Comparison of ENCODE assay signal across 1 cellular context in the genomic region with DNA sequence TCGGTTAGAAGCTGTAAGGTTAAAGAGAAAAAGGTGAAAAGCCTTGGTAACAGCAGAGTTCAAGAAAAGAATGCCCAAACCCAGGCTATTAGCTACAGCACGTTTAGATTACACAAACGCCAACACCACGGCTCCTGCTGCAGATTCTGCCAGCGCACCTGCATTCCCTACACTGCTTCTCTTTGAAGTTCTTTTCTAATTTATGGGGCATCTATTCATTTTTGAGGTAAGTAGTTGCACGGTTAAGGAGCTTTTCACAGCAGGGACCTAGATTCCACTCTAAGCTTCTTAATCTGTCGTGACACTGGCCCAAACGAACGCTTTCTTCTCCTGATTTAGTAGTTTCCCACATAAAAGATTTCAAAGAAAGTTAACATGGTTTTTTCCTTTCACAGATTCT.
TF ChIP-seq lines count a peak whose summit lies in the region.

No MANE protein-coding gene starts in this region.

TF ChIP-seq in GM23338, 12 proteins besides CTCF, POLR2A, EP300 and RAD21 (continued from another document):
- no peak for TF ChIP-seq ZNF462 (CRISPR knock-in tag; IDR thresholded peaks at IDR 0.05)
- no peak for TF ChIP-seq ETS1 (IDR thresholded peaks at IDR 0.05)
- no peak for TF ChIP-seq STAT1 (IDR thresholded peaks at IDR 0.05; ENCODE audit: unreplicated experiment)
- TF ChIP-seq REST (IDR thresholded peaks at IDR 0.05; ENCODE audit: unreplicated experiment): no peak
- TF ChIP-seq CREB1 (CRISPR knock-in tag; IDR thresholded peaks at IDR 0.05; ENCODE audit: low read depth): no peak
- TF ChIP-seq POLR2AphosphoS5 (IDR thresholded peaks at IDR 0.05; ENCODE audit: low read depth): no peak
- no peak for TF ChIP-seq EZH2phosphoT487 (IDR thresholded peaks at IDR 0.05; ENCODE audit: unreplicated experiment)
- no peak for TF ChIP-seq ZNF114 (CRISPR knock-in tag; IDR thresholded peaks at IDR 0.05)
